Comparison of ENCODE assay signal across 8 cellular contexts in genomic region chrX:37871626-37872302, GRCh38. TPM values are rescaled to one million over a fixed set of nuclear protein-coding genes. Genes with fewer than 3 reads are reported as not detected.
DNase-seq lines count a peak whose midpoint lies in the region; ATAC-seq and TF ChIP-seq lines count a peak whose summit lies in the region.

No MANE protein-coding gene starts in this region.

- intact Hi-C loops in sciatic nerve (cut with DNase I) = no loop called here

- no peak for TF ChIP-seq CTCF in fibroblast of the aortic adventitia (IDR thresholded peaks at IDR 0.05; ENCODE audit: insufficient read depth, low read length)

- H3K4me3 Mint-ChIP-seq in activated naive CD8-positive, alpha-beta T cell treated with anti-CD3 and anti-CD28 coated beads, Interleukin-2, amount 50 U/mL, for 24 hours = no peak overlapping the region
- H3K4me3 Mint-ChIP-seq in activated naive CD8-positive, alpha-beta T cell treated with anti-CD3 and anti-CD28 coated beads for 36 hours = no peak overlapping the region

- peaks cover 8% of the 10 kb centered on the region for H3K4me1 Mint-ChIP-seq in activated naive CD8-positive, alpha-beta T cell treated with anti-CD3 and anti-CD28 coated beads, Interleukin-2, amount 50 U/mL, for 24 hours
- peaks cover 2% of the 10 kb centered on the region for H3K4me1 Mint-ChIP-seq in activated naive CD8-positive, alpha-beta T cell treated with anti-CD3 and anti-CD28 coated beads for 36 hours

- H3K4me3 ChIP-seq in fibroblast of the aortic adventitia (ENCODE audit: low read depth, low read length) = no peak overlapping the region

- H3K27me3 Mint-ChIP-seq in activated naive CD8-positive, alpha-beta T cell treated with anti-CD3 and anti-CD28 coated beads, Interleukin-2, amount 50 U/mL, for 24 hours = peaks cover 5% of the 10 kb centered on the region
- peaks cover 5% of the 10 kb centered on the region for H3K27me3 Mint-ChIP-seq in activated naive CD8-positive, alpha-beta T cell treated with anti-CD3 and anti-CD28 coated beads for 36 hours

- no peak overlapping the region for H3K27ac Mint-ChIP-seq in activated naive CD8-positive, alpha-beta T cell treated with anti-CD3 and anti-CD28 coated beads, Interleukin-2, amount 50 U/mL, for 24 hours
- no peak overlapping the region for H3K27ac Mint-ChIP-seq in activated naive CD8-positive, alpha-beta T cell treated with anti-CD3 and anti-CD28 coated beads for 36 hours

- H3K36me3 Mint-ChIP-seq in activated naive CD8-positive, alpha-beta T cell treated with anti-CD3 and anti-CD28 coated beads, Interleukin-2, amount 50 U/mL, for 24 hours (ENCODE audit: low read depth) = peaks cover 4% of the 10 kb centered on the region
- H3K36me3 Mint-ChIP-seq in activated naive CD8-positive, alpha-beta T cell treated with anti-CD3 and anti-CD28 coated beads for 36 hours = peaks cover 12% of the 10 kb centered on the region

- DNase-seq in activated naive CD8-positive, alpha-beta T cell treated with anti-CD3 and anti-CD28 coated beads, Interleukin-2, amount 50 U/mL, for 24 hours = no peak
- no peak for DNase-seq in activated naive CD8-positive, alpha-beta T cell treated with anti-CD3 and anti-CD28 coated beads for 36 hours
- DNase-seq in RPMI8226 = peak; percentile 6
- peak; percentile 83 for DNase-seq in fibroblast of the aortic adventitia (ENCODE audit: low read depth)
- DNase-seq in stimulated activated CD8-positive, alpha-beta memory T cell treated with anti-CD3 and anti-CD28 coated beads, Interleukin-4, amount 100 ng/mL, for 48 hours = peak; percentile 25
- no peak for DNase-seq in NCI-H146 (lab: John Stamatoyannopoulos, UW)
- DNase-seq in sciatic nerve (ENCODE audit: low spot score) = no peak

- peaks cover 14% of the 10 kb centered on the region for H3K9me3 Mint-ChIP-seq in activated naive CD8-positive, alpha-beta T cell treated with anti-CD3 and anti-CD28 coated beads, Interleukin-2, amount 50 U/mL, for 24 hours
- H3K9me3 Mint-ChIP-seq in activated naive CD8-positive, alpha-beta T cell treated with anti-CD3 and anti-CD28 coated beads for 36 hours = peaks cover 8% of the 10 kb centered on the region

- peak; percentile 79 for ATAC-seq in activated naive CD8-positive, alpha-beta T cell treated with anti-CD3 and anti-CD28 coated beads, Interleukin-2, amount 50 U/mL, for 24 hours
- ATAC-seq in GM19467 (IDR thresholded peaks at IDR 0.05; ENCODE audit: unreplicated experiment) (no peak), sciatic nerve (no peak)

RNA-seq across cellular contexts. Expression of gene DYNLT3, which starts 24.4 kb away (rescaled TPM):
- 10 to 100 TPM; 19.6 to 19.7 TPM for total RNA-seq in activated naive CD8-positive, alpha-beta T cell treated with anti-CD3 and anti-CD28 coated beads for 36 hours
- 19.4 and 64.2 TPM in 2 replicates for total RNA-seq in fibroblast of the aortic adventitia (ENCODE audit: low replicate concordance)
- total RNA-seq in sciatic nerve = 33.3 TPM

Comparison
In these comparisons a context has a peak if more than half of its experiments do, and no peak if none do; other contexts are left out.
1. DNase-seq: peak in RPMI8226 (single experiment), fibroblast of the aortic adventitia (single experiment) and stimulated activated CD8-positive, alpha-beta memory T cell treated with anti-CD3 and anti-CD28 coated beads, Interleukin-4, amount 100 ng/mL, for 48 hours (single experiment); none in activated naive CD8-positive, alpha-beta T cell treated with anti-CD3 and anti-CD28 coated beads, Interleukin-2, amount 50 U/mL, for 24 hours (single experiment), activated naive CD8-positive, alpha-beta T cell treated with anti-CD3 and anti-CD28 coated beads for 36 hours (single experiment), NCI-H146 (single experiment) and sciatic nerve (single experiment).